Comparison of ENCODE assay signal across 1 cellular context in genomic region chr1:43951021-43951985, GRCh38.
TF ChIP-seq lines count a peak whose summit lies in the region.

No MANE protein-coding gene starts in this region.

TF ChIP-seq in SK-N-SH treated with all-trans-retinoic acid at 6 μM for 48 hours, 23 proteins besides CTCF, POLR2A, EP300 and RAD21 (continued from another document):
- TF ChIP-seq, protein P1, sequence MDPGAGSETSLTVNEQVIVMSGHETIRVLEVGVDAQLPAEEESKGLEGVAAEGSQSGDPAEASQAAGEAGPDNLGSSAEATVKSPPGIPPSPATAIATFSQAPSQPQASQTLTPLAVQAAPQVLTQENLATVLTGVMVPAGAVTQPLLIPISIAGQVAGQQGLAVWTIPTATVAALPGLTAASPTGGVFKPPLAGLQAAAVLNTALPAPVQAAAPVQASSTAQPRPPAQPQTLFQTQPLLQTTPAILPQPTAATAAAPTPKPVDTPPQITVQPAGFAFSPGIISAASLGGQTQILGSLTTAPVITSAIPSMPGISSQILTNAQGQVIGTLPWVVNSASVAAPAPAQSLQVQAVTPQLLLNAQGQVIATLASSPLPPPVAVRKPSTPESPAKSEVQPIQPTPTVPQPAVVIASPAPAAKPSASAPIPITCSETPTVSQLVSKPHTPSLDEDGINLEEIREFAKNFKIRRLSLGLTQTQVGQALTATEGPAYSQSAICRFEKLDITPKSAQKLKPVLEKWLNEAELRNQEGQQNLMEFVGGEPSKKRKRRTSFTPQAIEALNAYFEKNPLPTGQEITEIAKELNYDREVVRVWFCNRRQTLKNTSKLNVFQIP (CRISPR knock-in tag; IDR thresholded peaks at IDR 0.05; ENCODE audit: borderline replicate concordance, low read depth): no peak
- TF ChIP-seq ARNTL (CRISPR knock-in tag; IDR thresholded peaks at IDR 0.05; ENCODE audit: borderline replicate concordance, low read depth): no peak
- TF ChIP-seq PPARA (CRISPR knock-in tag; IDR thresholded peaks at IDR 0.05; ENCODE audit: borderline replicate concordance): no peak
- no peak for TF ChIP-seq ZFP30 (CRISPR knock-in tag; IDR thresholded peaks at IDR 0.05)
- no peak for TF ChIP-seq BACH2 (CRISPR knock-in tag; IDR thresholded peaks at IDR 0.05; ENCODE audit: borderline replicate concordance)
- TF ChIP-seq ISL1 (CRISPR knock-in tag; IDR thresholded peaks at IDR 0.05): no peak
- no peak for TF ChIP-seq OSR1 (CRISPR knock-in tag; IDR thresholded peaks at IDR 0.05)
- TF ChIP-seq, protein P2, sequence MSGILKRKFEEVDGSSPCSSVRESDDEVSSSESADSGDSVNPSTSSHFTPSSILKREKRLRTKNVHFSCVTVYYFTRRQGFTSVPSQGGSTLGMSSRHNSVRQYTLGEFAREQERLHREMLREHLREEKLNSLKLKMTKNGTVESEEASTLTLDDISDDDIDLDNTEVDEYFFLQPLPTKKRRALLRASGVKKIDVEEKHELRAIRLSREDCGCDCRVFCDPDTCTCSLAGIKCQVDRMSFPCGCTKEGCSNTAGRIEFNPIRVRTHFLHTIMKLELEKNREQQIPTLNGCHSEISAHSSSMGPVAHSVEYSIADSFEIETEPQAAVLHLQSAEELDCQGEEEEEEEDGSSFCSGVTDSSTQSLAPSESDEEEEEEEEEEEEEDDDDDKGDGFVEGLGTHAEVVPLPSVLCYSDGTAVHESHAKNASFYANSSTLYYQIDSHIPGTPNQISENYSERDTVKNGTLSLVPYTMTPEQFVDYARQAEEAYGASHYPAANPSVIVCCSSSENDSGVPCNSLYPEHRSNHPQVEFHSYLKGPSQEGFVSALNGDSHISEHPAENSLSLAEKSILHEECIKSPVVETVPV (CRISPR knock-in tag; IDR thresholded peaks at IDR 0.05): no peak
- TF ChIP-seq TOX (CRISPR knock-in tag; IDR thresholded peaks at IDR 0.05; ENCODE audit: borderline replicate concordance): no peak
- TF ChIP-seq, protein P3, sequence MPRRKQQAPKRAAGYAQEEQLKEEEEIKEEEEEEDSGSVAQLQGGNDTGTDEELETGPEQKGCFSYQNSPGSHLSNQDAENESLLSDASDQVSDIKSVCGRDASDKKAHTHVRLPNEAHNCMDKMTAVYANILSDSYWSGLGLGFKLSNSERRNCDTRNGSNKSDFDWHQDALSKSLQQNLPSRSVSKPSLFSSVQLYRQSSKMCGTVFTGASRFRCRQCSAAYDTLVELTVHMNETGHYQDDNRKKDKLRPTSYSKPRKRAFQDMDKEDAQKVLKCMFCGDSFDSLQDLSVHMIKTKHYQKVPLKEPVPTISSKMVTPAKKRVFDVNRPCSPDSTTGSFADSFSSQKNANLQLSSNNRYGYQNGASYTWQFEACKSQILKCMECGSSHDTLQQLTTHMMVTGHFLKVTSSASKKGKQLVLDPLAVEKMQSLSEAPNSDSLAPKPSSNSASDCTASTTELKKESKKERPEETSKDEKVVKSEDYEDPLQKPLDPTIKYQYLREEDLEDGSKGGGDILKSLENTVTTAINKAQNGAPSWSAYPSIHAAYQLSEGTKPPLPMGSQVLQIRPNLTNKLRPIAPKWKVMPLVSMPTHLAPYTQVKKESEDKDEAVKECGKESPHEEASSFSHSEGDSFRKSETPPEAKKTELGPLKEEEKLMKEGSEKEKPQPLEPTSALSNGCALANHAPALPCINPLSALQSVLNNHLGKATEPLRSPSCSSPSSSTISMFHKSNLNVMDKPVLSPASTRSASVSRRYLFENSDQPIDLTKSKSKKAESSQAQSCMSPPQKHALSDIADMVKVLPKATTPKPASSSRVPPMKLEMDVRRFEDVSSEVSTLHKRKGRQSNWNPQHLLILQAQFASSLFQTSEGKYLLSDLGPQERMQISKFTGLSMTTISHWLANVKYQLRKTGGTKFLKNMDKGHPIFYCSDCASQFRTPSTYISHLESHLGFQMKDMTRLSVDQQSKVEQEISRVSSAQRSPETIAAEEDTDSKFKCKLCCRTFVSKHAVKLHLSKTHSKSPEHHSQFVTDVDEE (CRISPR knock-in tag; IDR thresholded peaks at IDR 0.05): no peak
- no peak for TF ChIP-seq GLIS3 (CRISPR knock-in tag; IDR thresholded peaks at IDR 0.05)
